ENCODE assay signal across 11 cellular contexts in genomic region chr2:233643128-233643527, GRCh38. TPM values are rescaled to one million over a fixed set of nuclear protein-coding genes. Genes with fewer than 3 reads are reported as not detected.
DNase-seq lines count a peak whose midpoint lies in the region; ATAC-seq and TF ChIP-seq lines count a peak whose summit lies in the region.
"Had no signal": no experiment of that assay in that cellular context is flagged by ENCODE, and none has a peak within 500 bp of the region (broad histone marks: within the 10 kb centered on the region; RNA-seq: fewer than 3 reads in every experiment).

No MANE protein-coding gene starts in this region.

- no peaks in the 10 kb centered on the region for H3K36me3 ChIP-seq in NT2/D1 (ENCODE audit: insufficient read depth, insufficient read length, low read length)
- no peaks in the 10 kb centered on the region for H3K36me3 ChIP-seq in transverse colon
- no peaks in the 10 kb centered on the region for H3K36me3 ChIP-seq in vagina

- intact Hi-C loops in transverse colon (cut with DNase I; ENCODE audit: low total_unique reads) = no loop called here
- intact Hi-C loops in vagina (cut with DNase I) = no loop called here

- no peak for TF ChIP-seq POLR2A in erythroblast (IDR thresholded peaks at IDR 0.05; ENCODE audit: low read length)
- TF ChIP-seq POLR2A in transverse colon (IDR thresholded peaks at IDR 0.05) = no peak
- TF ChIP-seq POLR2A in vagina (IDR thresholded peaks at IDR 0.05) = no peak

- no peak for TF ChIP-seq EP300 in transverse colon (IDR thresholded peaks at IDR 0.05; ENCODE audit: low read depth)

- H3K27me3 ChIP-seq in NT2/D1 (ENCODE audit: insufficient read depth, insufficient read length) = no peaks in the 10 kb centered on the region
- no peaks in the 10 kb centered on the region for H3K27me3 ChIP-seq in transverse colon
- no peaks in the 10 kb centered on the region for H3K27me3 ChIP-seq in vagina

- TF ChIP-seq CTCF in transverse colon (IDR thresholded peaks at IDR 0.05) (peak; percentile 12 to 50 (median 33)), vagina (IDR thresholded peaks at IDR 0.05) (no peak)

- no peak for ATAC-seq in HG03039 (IDR thresholded peaks at IDR 0.05; ENCODE audit: unreplicated experiment)
- no peak for ATAC-seq in GM21576 (IDR thresholded peaks at IDR 0.05; ENCODE audit: unreplicated experiment)

- H3K9me3 ChIP-seq in NT2/D1 (ENCODE audit: insufficient read depth, low read length) = peaks cover 29% of the 10 kb centered on the region
- peaks cover 10 to 14% of the 10 kb centered on the region in 2 donors for H3K9me3 ChIP-seq in transverse colon
- no peaks in the 10 kb centered on the region for H3K9me3 ChIP-seq in vagina

- H3K9ac ChIP-seq in NT2/D1 (ENCODE audit: insufficient read length, low read depth) = no peak overlapping the region

- H3K27ac ChIP-seq in transverse colon (no peak overlapping the region), vagina (no peak overlapping the region)

- H3K4me1 ChIP-seq in NT2/D1 (ENCODE audit: insufficient read depth, insufficient read length) (no peaks in the 10 kb centered on the region), transverse colon (peaks cover 0 to 3% (median 0%) of the 10 kb centered on the region in 4 donors), vagina (no peaks in the 10 kb centered on the region)

- WGBS in transverse colon (ENCODE audit: low coverage in 1 of 2), 2 donors = 100% methylated on average over 1 of the region's 1 CpG

- in situ Hi-C loops in transverse colon (cut with MboI; ENCODE audit: low pct_ligation_motif_present in 1 of 4, low pct_unique_long_range_greater_than_20kb in 1 of 4, low sequenced_read_pairs in 3 of 4) = no loop called here

- DNase-seq in NCI-H82 (lab: John Stamatoyannopoulos, UW) (peak; percentile 24), NCI-H82 treated with DMSO at 0.1 percent for 48 hours (lab: John Stamatoyannopoulos, UW; ENCODE audit: unreplicated experiment) (no peak), NT2/D1 (ENCODE audit: low read depth, low spot score) (peak; percentile 25), erythroblast (lab: John Stamatoyannopoulos, UW) (peak; percentile 13 to 19), transverse colon (peak; percentile 38), vagina (ENCODE audit: extremely low spot score in 2 of 2) (no peak)
- DNase-seq: activated CD4-positive, alpha-beta memory T cell treated with anti-CD3 and anti-CD28 coated beads, Interleukin-2, amount 10 ng/mL, durations not matched to agents 7 days and 5 days had no signal

- H3K4me3 ChIP-seq in NT2/D1 (ENCODE audit: insufficient read length, low read depth) = no peak overlapping the region
- no peak overlapping the region for H3K4me3 ChIP-seq in transverse colon
- no peak overlapping the region for H3K4me3 ChIP-seq in vagina

RNA-seq across cellular contexts. Expression of gene UGT1A10, which starts 6.9 kb away (rescaled TPM):
- total RNA-seq in transverse colon = 10 to 100 TPM; 54.2 to 87.5 (median 54.9) TPM
- not detected for total RNA-seq in vagina
- total RNA-seq: activated CD4-positive, alpha-beta memory T cell treated with anti-CD3 and anti-CD28 coated beads, Interleukin-2, amount 10 ng/mL, durations not matched to agents 7 days and 5 days; fibroblast of lung; skeletal muscle tissue had no signal

RNA-seq across cellular contexts. Expression of gene UGT1A8, which starts 25.7 kb away (rescaled TPM):
- 10 to 100 TPM in 2 of 4 donors, 1 to 10 TPM in 2; 1.1 to 15.1 (median 9.4) TPM for total RNA-seq in transverse colon
- total RNA-seq in vagina = not detected
- total RNA-seq: activated CD4-positive, alpha-beta memory T cell treated with anti-CD3 and anti-CD28 coated beads, Interleukin-2, amount 10 ng/mL, durations not matched to agents 7 days and 5 days; fibroblast of lung; skeletal muscle tissue had no signal

RNA-seq across cellular contexts. Expression of gene UGT1A9, which starts 28.6 kb away (rescaled TPM):
- total RNA-seq in transverse colon (10 to 100 TPM in 3 of 4 donors, 1 to 10 TPM in 1; 4.6 to 18.7 (median 10.5) TPM), vagina (not detected)
- total RNA-seq: activated CD4-positive, alpha-beta memory T cell treated with anti-CD3 and anti-CD28 coated beads, Interleukin-2, amount 10 ng/mL, durations not matched to agents 7 days and 5 days; fibroblast of lung; skeletal muscle tissue had no signal

RNA-seq across cellular contexts. Expression of gene UGT1A7, which starts 38.6 kb away (rescaled TPM):
- total RNA-seq in transverse colon = 10 to 100 TPM in 3 of 4 donors, 1 to 10 TPM in 1; 3.4 to 55.3 (median 18.2) TPM
- total RNA-seq in vagina = 4.9 TPM
- total RNA-seq: activated CD4-positive, alpha-beta memory T cell treated with anti-CD3 and anti-CD28 coated beads, Interleukin-2, amount 10 ng/mL, durations not matched to agents 7 days and 5 days; fibroblast of lung; skeletal muscle tissue had no signal

RNA-seq across cellular contexts. Expression of gene UGT1A6, which starts 49.6 kb away (rescaled TPM):
- total RNA-seq in transverse colon (10 to 100 TPM; 13.5 to 40.2 (median 18.1) TPM), vagina (14.0 TPM)
- total RNA-seq: activated CD4-positive, alpha-beta memory T cell treated with anti-CD3 and anti-CD28 coated beads, Interleukin-2, amount 10 ng/mL, durations not matched to agents 7 days and 5 days; fibroblast of lung had no signal

Comparison
In these comparisons a context has a peak if more than half of its experiments do, and no peak if none do; other contexts are left out.
1. DNase-seq: peak in NCI-H82 (single experiment), NT2/D1 (single experiment), erythroblast (2 of 2) and transverse colon (single experiment); none in NCI-H82 treated with DMSO at 0.1 percent for 48 hours (single experiment) and vagina (0 of 2).
2. CTCF ChIP-seq: peak in transverse colon (5 of 5); none in vagina (0 of 3).
3. RNA of gene UGT1A10, which starts 6.9 kb away (total RNA-seq): 54.2 to 87.5 TPM in transverse colon; not detected in vagina (single experiment); every median in the first group is over 10 times any median in the second.